Comparison of ENCODE assay signal across 24 cellular contexts in genomic region chr1:244948416-244948815, GRCh38.
"Had no signal": no experiment of that assay in that cellular context is flagged by ENCODE, and none has a peak within 500 bp of the region (broad histone marks: within the 10 kb centered on the region; RNA-seq: fewer than 3 reads in every experiment).

No MANE protein-coding gene starts in this region.

- H3K4me1 ChIP-seq: stomach, suprapubic skin, testis, thyroid gland, tibial nerve, upper lobe of left lung, upper lobe of right lung, uterus, vagina had no signal

- H3K36me3 ChIP-seq: stomach, suprapubic skin, thoracic aorta, thyroid gland, tibial artery, tibial nerve, transverse colon, upper lobe of left lung, upper lobe of right lung, uterus, vagina had no signal

- DNase-seq: stimulated activated CD4-positive, alpha-beta T cell treated with anti-CD3 and anti-CD28 coated beads, Interleukin-2, amount 100 ng/mL, for 48 hours; stimulated activated CD4-positive, alpha-beta T cell treated with anti-CD3 and anti-CD28 coated beads, Interleukin-4, amount 100 ng/mL, for 1 hour; stimulated activated CD4-positive, alpha-beta T cell treated with anti-CD3 and anti-CD28 coated beads, Interleukin-4, amount 100 ng/mL, for 24 hours; stimulated activated CD4-positive, alpha-beta T cell treated with anti-CD3 and anti-CD28 coated beads, Interleukin-4, amount 100 ng/mL, for 4 hours; stimulated activated CD8-positive, alpha-beta memory T cell treated with anti-CD3 and anti-CD28 coated beads, Interleukin-4, amount 100 ng/mL, for 48 hours; stimulated activated naive B cell treated with anti-CD40 and anti-IgM and Interleukin-4, amounts not matched to agents 10 μg/mL and 1 μg/mL and 100 μg/mL, for 72 hours; stimulated activated naive CD4-positive, alpha-beta T cell; stimulated activated naive CD4-positive, alpha-beta T cell treated with Interleukin-2 at 50 U/mL for 16 hours; stimulated activated naive CD8-positive, alpha-beta T cell treated with anti-CD3 and anti-CD28 coated beads, Interleukin-15, amount 100 ng/mL, for 72 hours; stimulated activated naive CD8-positive, alpha-beta T cell treated with anti-CD3 and anti-CD28 coated beads, Interleukin-15, Interleukin-2, amounts not matched to agents 100 U/mL and 50 U/mL, for 24 hours; stomach; substantia nigra; testis; thyroid gland; tibial artery; transverse colon; trophoblast cell; upper lobe of left lung; upper lobe of right lung; uterus had no signal

- H3K27ac ChIP-seq: stomach, suprapubic skin, testis, thoracic aorta, thyroid gland, tibial artery, tibial nerve, transverse colon, upper lobe of left lung, upper lobe of right lung, uterus, vagina had no signal

- H3K4me3 ChIP-seq: stomach, suprapubic skin, testis, thoracic aorta, thyroid gland, tibial artery, tibial nerve, transverse colon, upper lobe of left lung, upper lobe of right lung, uterus, vagina had no signal

- H3K9me3 ChIP-seq: stomach, suprapubic skin, testis, thoracic aorta, thyroid gland, tibial artery, tibial nerve, transverse colon, upper lobe of left lung, upper lobe of right lung, uterus, vagina had no signal
